In the genomic region with DNA sequence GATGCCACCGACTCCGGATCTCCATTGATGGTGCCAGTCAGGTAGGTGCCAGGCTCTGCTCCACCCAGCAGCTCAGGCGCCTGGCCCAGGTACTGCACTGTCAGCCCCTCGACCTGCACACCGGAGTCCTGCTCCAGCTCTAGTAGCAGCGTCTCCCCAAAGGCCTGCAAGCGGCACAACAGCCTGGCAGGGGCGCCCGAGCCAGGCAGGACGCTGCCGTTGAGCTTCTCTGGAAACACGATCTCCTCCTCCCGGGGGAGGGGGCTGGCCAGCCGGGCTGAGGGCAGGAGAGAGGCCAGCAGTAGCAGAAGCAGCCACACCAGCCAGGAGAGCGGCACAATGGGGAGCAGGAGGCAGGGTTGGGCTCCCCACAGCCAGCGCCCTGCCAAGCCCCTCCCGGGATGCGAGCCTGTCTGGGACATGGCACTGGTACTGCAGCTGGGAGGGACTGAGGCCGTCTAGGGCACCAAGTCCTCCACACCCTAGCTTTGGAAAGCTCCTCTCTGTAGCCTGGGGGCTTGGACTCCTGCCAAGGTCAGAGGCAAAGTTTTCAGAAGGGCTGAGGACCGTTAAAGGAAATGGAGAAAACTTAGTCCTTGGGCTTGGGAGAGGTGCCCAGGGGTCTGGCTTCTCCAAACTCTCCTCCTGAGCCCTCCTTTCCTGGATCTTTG, we compare ENCODE assay signal across 9 cellular contexts. TPM values are rescaled to one million over a fixed set of nuclear protein-coding genes. Genes with fewer than 3 reads are reported as not detected.
DNase-seq lines count a peak whose midpoint lies in the region; ATAC-seq and TF ChIP-seq lines count a peak whose summit lies in the region.
"Had no signal": no experiment of that assay in that cellular context is flagged by ENCODE, and none has a peak within 500 bp of the region (broad histone marks: within the 10 kb centered on the region; RNA-seq: fewer than 3 reads in every experiment).

No MANE protein-coding gene starts in this region.

- H3K36me3 ChIP-seq in HUES6 (ENCODE audit: control insufficient read depth, insufficient read depth, low read length) (peaks cover 11% of the 10 kb centered on the region; the same call in 1 of the 2 replicates), WERI-Rb-1 (peaks cover 10% of the 10 kb centered on the region), skeletal muscle tissue (ENCODE audit: control insufficient read depth in 3 of 3, insufficient read depth in 3 of 3, low read length in 3 of 3) (peaks cover 0 to 3% (median under 1%) of the 10 kb centered on the region in 3 donors)

- peak overlapping the region; percentile 54 for H3K4me3 ChIP-seq in HUES6 (ENCODE audit: low read depth, low read length)
- H3K4me3 ChIP-seq in WERI-Rb-1 (ENCODE audit: low read depth, low read length), result peak overlapping the region; percentile 19
- H3K4me3 ChIP-seq in right cardiac atrium (ENCODE audit: low read length), result peak overlapping the region; percentile 39
- H3K4me3 ChIP-seq in skeletal muscle tissue (ENCODE audit: low read length in 3 of 3), result peak overlapping the region; percentile 65 to 73 (median 72)

- H3K27me3 ChIP-seq in HUES6 (ENCODE audit: control insufficient read depth, insufficient read depth, low read length) (no peaks in the 10 kb centered on the region), WERI-Rb-1 (ENCODE audit: insufficient read depth, low read depth, severe bottlenecking) (no peaks in the 10 kb centered on the region), right cardiac atrium (ENCODE audit: control insufficient read depth, insufficient read depth) (no peaks in the 10 kb centered on the region), skeletal muscle tissue (ENCODE audit: control insufficient read depth in 3 of 3, insufficient read depth in 3 of 3, low read length in 3 of 3) (no peaks in the 10 kb centered on the region)

- ATAC-seq in right cardiac atrium (peak; percentile 4 to 5), HG03521 (IDR thresholded peaks at IDR 0.05; ENCODE audit: unreplicated experiment) (no peak), HG03469 (IDR thresholded peaks at IDR 0.05; ENCODE audit: unreplicated experiment) (no peak)

- intact Hi-C loops in right cardiac atrium (cut with DNase I), result loop anchor here in 1 of 4 donors (10.0 kb wide), 1 partner anchor 186 kb away; no protein-coding TSS in a partner anchor

- H3K4me1 ChIP-seq in HUES6 (ENCODE audit: control insufficient read depth, insufficient read depth, low read length), result peaks cover 56% of the 10 kb centered on the region
- H3K4me1 ChIP-seq in right cardiac atrium (ENCODE audit: control insufficient read depth, insufficient read depth, low read length), result peaks cover 22% of the 10 kb centered on the region
- peaks cover 72 to 95% (median 83%) of the 10 kb centered on the region in 3 donors for H3K4me1 ChIP-seq in skeletal muscle tissue (ENCODE audit: control insufficient read depth in 3 of 3, insufficient read depth in 3 of 3, low read length in 3 of 3)

- 16% methylated on average over 20 of the region's 20 CpGs for WGBS in right cardiac atrium

- H3K9ac ChIP-seq in HUES6 (ENCODE audit: low read length) (peak overlapping the region; percentile 47), skeletal muscle tissue (ENCODE audit: low read depth in 1 of 3, low read length in 3 of 3) (peak overlapping the region; percentile 72 to 90 (median 81))
- H3K9ac ChIP-seq: KMS-11 had no signal

- DNase-seq in WERI-Rb-1, result peak; percentile 88
- DNase-seq in right cardiac atrium, result peak; percentile 70 to 90 (median 87)
- no peak for DNase-seq in HuH-7.5 (ENCODE audit: low spot score)
- DNase-seq in stimulated activated naive CD4-positive, alpha-beta T cell (lab: John Stamatoyannopoulos, UW), result no peak

- H3K27ac ChIP-seq in HUES6 (ENCODE audit: low read depth, low read length) (peak overlapping the region; percentile 45; the same call in 1 of the 2 replicates), WERI-Rb-1 (peak overlapping the region; percentile 96), right cardiac atrium (ENCODE audit: low read length) (peak overlapping the region; percentile 99), skeletal muscle tissue (ENCODE audit: low read depth, low read length) (peak overlapping the region; percentile 99)
- H3K27ac ChIP-seq: KMS-11 had no signal

- H3K9me3 ChIP-seq in HUES6 (ENCODE audit: control insufficient read depth, insufficient read depth, low read depth, low read length) (no peaks in the 10 kb centered on the region), WERI-Rb-1 (ENCODE audit: severe bottlenecking) (no peaks in the 10 kb centered on the region), right cardiac atrium (ENCODE audit: control insufficient read depth, low read length) (no peaks in the 10 kb centered on the region), skeletal muscle tissue (ENCODE audit: control insufficient read depth in 3 of 3, low read length in 3 of 3) (no peaks in the 10 kb centered on the region)

- peak; percentile 48 for TF ChIP-seq CTCF in WERI-Rb-1 (IDR thresholded peaks at IDR 0.05; ENCODE audit: low read depth, low read length)

RNA-seq across cellular contexts. Expression of a gene that starts 0.5 kb away (rescaled TPM):
- total RNA-seq in right cardiac atrium (100 to 1,000 TPM in 1 of 4 donors, 10 to 100 TPM in 2, 1 to 10 TPM in 1; 6.9 to 111 (median 17.2) TPM), skeletal muscle tissue (4.7 TPM)
- polyA plus RNA-seq in right cardiac atrium, result 24.4 TPM

RNA-seq across cellular contexts. Expression of a gene that starts 3.8 kb away (rescaled TPM):
- total RNA-seq in right cardiac atrium (100 to 1,000 TPM; 162 to 229 (median 177) TPM), skeletal muscle tissue (147 TPM)
- polyA plus RNA-seq in right cardiac atrium, result 219 TPM

RNA-seq across cellular contexts. Expression of a gene that starts 16.8 kb away (rescaled TPM):
- total RNA-seq in right cardiac atrium, result 10 to 100 TPM; 23.3 to 44.3 (median 32.9) TPM
- polyA plus RNA-seq in right cardiac atrium, result 33.4 TPM
- total RNA-seq in skeletal muscle tissue, result 16.2 TPM

RNA-seq across cellular contexts. Expression of a gene that starts 21.0 kb away (rescaled TPM):
- total RNA-seq in right cardiac atrium (10 to 100 TPM; 16.0 to 21.0 (median 19.7) TPM), skeletal muscle tissue (11.0 TPM)
- 17.5 TPM for polyA plus RNA-seq in right cardiac atrium

RNA-seq across cellular contexts. Expression of a gene that starts 25.1 kb away (rescaled TPM):
- total RNA-seq in right cardiac atrium (not detected), skeletal muscle tissue (6.8 TPM)
- polyA plus RNA-seq in right cardiac atrium, result 0.34 TPM

Comparison
In these comparisons a context has a peak if more than half of its experiments do, and no peak if none do; other contexts are left out.
1. H3K27ac ChIP-seq: peak in every context shown above with its lines; median percentile 99 in right cardiac atrium; 99 in skeletal muscle tissue; 96 in WERI-Rb-1; 45 in HUES6.
2. H3K4me3 ChIP-seq: peak in every context shown above with its lines; median percentile 72 in skeletal muscle tissue; 54 in HUES6; 39 in right cardiac atrium; 19 in WERI-Rb-1.
3. DNase-seq: peak in WERI-Rb-1 (single experiment) and right cardiac atrium (3 of 3); none in HuH-7.5 (single experiment) and stimulated activated naive CD4-positive, alpha-beta T cell (0 of 6).
4. ATAC-seq: peak in right cardiac atrium (2 of 2); none in HG03521 (single experiment) and HG03469 (single experiment).